Comparison of ENCODE assay signal across 12 cellular contexts in the genomic region with DNA sequence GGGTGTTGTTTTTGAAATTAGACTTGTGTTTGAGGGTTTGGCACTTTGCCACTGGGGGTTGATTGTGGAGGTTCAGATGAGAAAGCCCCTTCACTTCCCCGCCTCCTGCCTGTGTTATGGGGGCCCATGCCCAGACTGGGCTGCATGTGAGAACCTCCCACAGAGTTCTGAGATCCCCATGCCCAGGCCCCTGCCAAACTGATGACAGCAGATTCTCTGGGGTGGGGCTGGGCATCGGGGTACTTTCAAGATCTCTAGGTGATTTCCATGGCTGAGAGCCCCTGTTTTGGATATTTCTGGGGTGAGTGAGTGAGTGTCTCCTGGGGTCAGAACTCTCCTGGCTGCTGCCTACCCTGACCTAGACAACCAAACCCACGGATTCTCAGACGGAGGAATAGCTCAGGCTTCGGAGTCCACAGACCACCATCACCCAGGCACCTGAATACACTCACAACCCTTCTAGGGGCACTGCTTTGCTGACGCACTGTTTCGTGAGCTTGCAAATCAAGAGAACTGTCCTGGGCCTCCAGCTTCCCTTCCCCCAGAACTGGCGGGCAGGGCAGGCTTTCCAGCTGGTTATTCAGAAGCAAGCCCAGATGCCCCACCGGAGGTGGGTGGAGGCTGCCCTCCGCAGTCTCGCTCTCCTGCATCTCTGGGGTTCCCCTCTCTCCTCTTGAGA. TPM values are rescaled to one million over a fixed set of nuclear protein-coding genes. Genes with fewer than 3 reads are reported as not detected.
DNase-seq lines count a peak whose midpoint lies in the region; ATAC-seq and TF ChIP-seq lines count a peak whose summit lies in the region.
"Had no signal": no experiment of that assay in that cellular context is flagged by ENCODE, and none has a peak within 500 bp of the region (broad histone marks: within the 10 kb centered on the region; RNA-seq: fewer than 3 reads in every experiment).

No MANE protein-coding gene starts in this region.

- peak; percentile 4 for DNase-seq in activated gamma-delta T cell treated with anti-CD3 and anti-CD28 coated beads, Interleukin-2, amount 50 U/mL, for 16 hours (ENCODE audit: low read depth)
- DNase-seq in stimulated activated CD8-positive, alpha-beta memory T cell treated with anti-CD3 and anti-CD28 coated beads, Interleukin-2, amount 100 ng/mL, for 48 hours (ENCODE audit: low read depth in 2 of 2), result peak; percentile 35 to 49
- no peak for DNase-seq in GM10266 (ENCODE audit: extremely low spot score)
- no peak for DNase-seq in NCI-H1105 treated with DMSO at 0.1 percent for 48 hours (lab: John Stamatoyannopoulos, UW)
- no peak for DNase-seq in ureter (ENCODE audit: low spot score)
- DNase-seq: activated CD4-positive, CD25-positive, alpha-beta regulatory T cell; foreskin keratinocyte; lower lobe of right lung; NCI-H1436 treated with DMSO at 0.1 percent for 48 hours had no signal

- TF ChIP-seq CTCF in GM10266 (IDR thresholded peaks at IDR 0.05; ENCODE audit: control insufficient read depth, insufficient read depth, low read depth, missing control alignments), result no peak

- ATAC-seq in GM19351 (IDR thresholded peaks at IDR 0.05; ENCODE audit: unreplicated experiment), result peak; percentile 28
- peak; percentile 53 for ATAC-seq in HG03045 (IDR thresholded peaks at IDR 0.05; ENCODE audit: unreplicated experiment)
- ATAC-seq in HG02938 (IDR thresholded peaks at IDR 0.05; ENCODE audit: unreplicated experiment), result no peak
- ATAC-seq: foreskin keratinocyte, lower lobe of right lung had no signal

RNA-seq across cellular contexts. Expression of gene BCAS1, which starts 6.3 kb away (rescaled TPM):
- 67.2 TPM for total RNA-seq in ureter
- total RNA-seq: foreskin keratinocyte had no signal

Comparison
In these comparisons a context has a peak if more than half of its experiments do, and no peak if none do; other contexts are left out.
1. DNase-seq: peak in activated gamma-delta T cell treated with anti-CD3 and anti-CD28 coated beads, Interleukin-2, amount 50 U/mL, for 16 hours (single experiment) and stimulated activated CD8-positive, alpha-beta memory T cell treated with anti-CD3 and anti-CD28 coated beads, Interleukin-2, amount 100 ng/mL, for 48 hours (2 of 2); none in GM10266 (single experiment), NCI-H1105 treated with DMSO at 0.1 percent for 48 hours (single experiment) and ureter (single experiment).